ENCODE assay signal across 1 cellular context in the genomic region with DNA sequence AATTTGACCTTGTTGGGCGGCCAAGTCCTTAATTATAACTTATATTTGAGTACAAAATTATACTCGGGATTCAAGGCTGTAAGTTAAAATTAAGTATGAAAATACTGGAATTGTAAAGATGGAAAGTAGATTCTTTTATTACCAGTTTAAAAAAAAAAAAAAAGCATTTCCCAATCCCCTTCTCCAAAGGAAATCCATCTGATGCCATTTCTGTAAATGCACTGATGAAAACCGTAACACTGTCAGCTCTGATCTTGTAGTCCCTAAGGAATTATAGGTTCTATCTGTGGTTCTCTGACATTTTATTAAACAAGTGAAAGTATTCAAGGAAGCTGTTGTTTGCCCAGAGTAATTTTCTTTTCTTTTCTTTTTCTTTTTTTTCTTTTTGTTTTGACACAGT.
TF ChIP-seq lines count a peak whose summit lies in the region.

No MANE protein-coding gene starts in this region.

TF ChIP-seq in H1, 55 proteins besides CTCF, POLR2A, EP300 and RAD21 (continued from another document):
- TF ChIP-seq, protein P1, sequence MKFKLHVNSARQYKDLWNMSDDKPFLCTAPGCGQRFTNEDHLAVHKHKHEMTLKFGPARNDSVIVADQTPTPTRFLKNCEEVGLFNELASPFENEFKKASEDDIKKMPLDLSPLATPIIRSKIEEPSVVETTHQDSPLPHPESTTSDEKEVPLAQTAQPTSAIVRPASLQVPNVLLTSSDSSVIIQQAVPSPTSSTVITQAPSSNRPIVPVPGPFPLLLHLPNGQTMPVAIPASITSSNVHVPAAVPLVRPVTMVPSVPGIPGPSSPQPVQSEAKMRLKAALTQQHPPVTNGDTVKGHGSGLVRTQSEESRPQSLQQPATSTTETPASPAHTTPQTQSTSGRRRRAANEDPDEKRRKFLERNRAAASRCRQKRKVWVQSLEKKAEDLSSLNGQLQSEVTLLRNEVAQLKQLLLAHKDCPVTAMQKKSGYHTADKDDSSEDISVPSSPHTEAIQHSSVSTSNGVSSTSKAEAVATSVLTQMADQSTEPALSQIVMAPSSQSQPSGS (IDR thresholded peaks at IDR 0.05; ENCODE audit: low read length) = no peak
- TF ChIP-seq BRCA1 (IDR thresholded peaks at IDR 0.05; ENCODE audit: low read depth, low read length) (no peak), RFX5 (IDR thresholded peaks at IDR 0.05; ENCODE audit: borderline replicate concordance, low read depth, low read length) (no peak), CHD2 (IDR thresholded peaks at IDR 0.05; ENCODE audit: low read length) (no peak), KDM5A (IDR thresholded peaks at IDR 0.05; ENCODE audit: low read length) (no peak), SP1 (IDR thresholded peaks at IDR 0.05; ENCODE audit: low read depth, low read length) (no peak)
TF ChIP-seq in H1: peak in this region for 0.
